8 cellular contexts compared by ENCODE assay signal in the genomic region with DNA sequence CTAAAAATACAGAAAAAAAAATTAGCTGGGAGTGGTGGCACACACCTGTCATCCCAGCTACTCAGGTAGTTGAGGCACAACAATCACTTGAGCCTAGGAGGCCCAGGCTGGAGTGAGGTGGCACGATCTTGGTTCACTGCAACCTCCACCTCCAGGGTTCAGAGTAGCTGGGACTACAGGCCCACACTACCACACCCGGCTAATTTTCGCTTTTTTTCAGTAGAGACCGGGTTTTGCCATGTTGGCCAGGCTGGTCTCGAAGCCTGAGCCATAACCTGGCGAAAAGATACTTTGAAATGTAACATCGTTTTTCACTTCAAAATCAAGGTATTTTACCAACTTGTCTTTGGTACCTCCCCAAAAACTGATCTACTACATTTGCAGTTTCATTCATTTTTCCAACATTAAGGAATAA. TPM values are rescaled to one million over a fixed set of nuclear protein-coding genes. Genes with fewer than 3 reads are reported as not detected.
DNase-seq lines count a peak whose midpoint lies in the region; ATAC-seq and TF ChIP-seq lines count a peak whose summit lies in the region.
"Had no signal": no experiment of that assay in that cellular context is flagged by ENCODE, and none has a peak within 500 bp of the region (broad histone marks: within the 10 kb centered on the region; RNA-seq: fewer than 3 reads in every experiment).

No MANE protein-coding gene starts in this region.

- H3K27ac ChIP-seq in tibial nerve, result no peak overlapping the region

- DNase-seq in GM12865 (ENCODE audit: low read depth) (peak; percentile 70), tibial nerve (ENCODE audit: low spot score in 2 of 2) (no peak), COLO668 (lab: John Stamatoyannopoulos, UW; ENCODE audit: unreplicated experiment) (no peak), GM19238 (ENCODE audit: insufficient read length, low spot score) (no peak)
- DNase-seq: activated CD4-positive, CD25-positive, alpha-beta regulatory T cell; NCI-H1436 treated with DMSO at 0.1 percent for 48 hours had no signal

- H3K9me3 ChIP-seq in tibial nerve, result no peaks in the 10 kb centered on the region

- no peak for TF ChIP-seq POLR2A in tibial nerve (IDR thresholded peaks at IDR 0.05)

- H3K4me3 ChIP-seq in GM12865 (ENCODE audit: low read depth, low read length) (no peak overlapping the region), tibial nerve (no peak overlapping the region)

- no peaks in the 10 kb centered on the region for H3K27me3 ChIP-seq in tibial nerve

- TF ChIP-seq EP300 in tibial nerve (IDR thresholded peaks at IDR 0.05), result no peak

- 94% methylated on average over 7 of the region's 7 CpGs for WGBS in tibial nerve, 2 donors

- H3K4me1 ChIP-seq in tibial nerve, result peaks cover 0 to 25% (median 15%) of the 10 kb centered on the region in 4 donors

- ATAC-seq in esophagus mucosa, result peak; percentile 49

- TF ChIP-seq CTCF in GM12865 (IDR thresholded peaks at IDR 0.05; ENCODE audit: insufficient read depth, low read depth, low read length, missing control alignments), result no peak
- no peak for TF ChIP-seq CTCF in tibial nerve (IDR thresholded peaks at IDR 0.05)

- H3K36me3 ChIP-seq in tibial nerve, result peaks cover 0 to 93% (median 25%) of the 10 kb centered on the region in 3 donors

TF ChIP-seq in PFSK-1, 5 proteins besides CTCF, POLR2A, EP300 and RAD21:
- TF ChIP-seq REST (IDR thresholded peaks at IDR 0.05; ENCODE audit: insufficient read depth in 1 of 2, low read depth in 2 of 2, low read length in 2 of 2), result no peak
- TF ChIP-seq FOXP2 (optimal IDR thresholded peaks at IDR 0.05; ENCODE audit: borderline replicate concordance, extremely low read depth, extremely low read length, insufficient read depth), result no peak
- TF ChIP-seq TAF1 (IDR thresholded peaks at IDR 0.05; ENCODE audit: borderline replicate concordance, insufficient read depth, low read length), result no peak
- TF ChIP-seq POLR2AphosphoS5 (IDR thresholded peaks at IDR 0.05; ENCODE audit: low read depth, low read length), result peak; percentile 76
- TF ChIP-seq SIN3A (IDR thresholded peaks at IDR 0.05; ENCODE audit: borderline replicate concordance, insufficient read depth, low read length), result no peak

RNA-seq across cellular contexts. Expression of gene GAS5, which starts 6.1 kb away (rescaled TPM):
- 1,834 TPM for polyA plus RNA-seq in PFSK-1 (2012; ENCODE audit: insufficient read length, low read depth)
- total RNA-seq in esophagus mucosa (347 TPM), tibial nerve (100 to 1,000 TPM; 348 to 615 (median 564) TPM)

RNA-seq across cellular contexts. Expression of gene ZBTB37, which starts 6.4 kb away (rescaled TPM):
- polyA plus RNA-seq in PFSK-1 (2012; ENCODE audit: insufficient read length, low read depth), result 0.46 TPM
- total RNA-seq in esophagus mucosa (5.0 TPM), tibial nerve (10 to 100 TPM; 11.7 to 17.0 (median 13.7) TPM)

RNA-seq across cellular contexts. Expression of gene CENPL, which starts 37.1 kb away (rescaled TPM):
- polyA plus RNA-seq in PFSK-1 (2012; ENCODE audit: insufficient read length, low read depth), result 5.9 TPM
- total RNA-seq in esophagus mucosa (7.2 TPM), tibial nerve (1 to 10 TPM; 4.2 to 8.1 (median 5.1) TPM)

RNA-seq across cellular contexts. Expression of gene DARS2, which starts 37.3 kb away (rescaled TPM):
- 13.6 TPM for polyA plus RNA-seq in PFSK-1 (2012; ENCODE audit: insufficient read length, low read depth)
- total RNA-seq in esophagus mucosa, result 13.5 TPM
- total RNA-seq in tibial nerve, result 10 to 100 TPM; 10.4 to 18.8 (median 12.3) TPM

RNA-seq across cellular contexts. Expression of gene SERPINC1, which starts 55.4 kb away (rescaled TPM):
- polyA plus RNA-seq in PFSK-1 (2012; ENCODE audit: insufficient read length, low read depth), result not detected
- total RNA-seq in esophagus mucosa (0.32 TPM), tibial nerve (not detected)
